In the genomic region with DNA sequence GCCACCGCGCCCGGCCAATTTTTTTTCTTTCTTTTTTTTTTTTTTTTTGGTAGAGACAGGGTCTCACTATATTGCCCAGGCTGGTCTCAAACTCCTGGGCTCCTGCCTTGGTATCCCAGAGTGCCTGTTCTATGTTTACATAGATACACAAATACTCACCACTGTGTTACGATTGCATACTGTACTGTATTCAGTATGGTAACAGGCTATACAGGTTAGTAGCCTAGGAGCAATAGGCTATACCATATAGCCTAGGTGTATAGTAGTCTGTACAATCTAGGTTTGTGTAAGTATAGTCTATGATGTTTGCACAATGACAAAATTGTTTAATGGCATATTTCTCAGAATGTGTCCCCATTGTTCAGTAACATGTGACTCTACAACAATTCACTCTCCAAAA, we compare ENCODE assay signal across 20 cellular contexts. TPM values are rescaled to one million over a fixed set of nuclear protein-coding genes. Genes with fewer than 3 reads are reported as not detected.
DNase-seq lines count a peak whose midpoint lies in the region; ATAC-seq and TF ChIP-seq lines count a peak whose summit lies in the region.
"Had no signal": no experiment of that assay in that cellular context is flagged by ENCODE, and none has a peak within 500 bp of the region (broad histone marks: within the 10 kb centered on the region; RNA-seq: fewer than 3 reads in every experiment).

No MANE protein-coding gene starts in this region.

- TF ChIP-seq CTCF in PC-3 (conservative IDR thresholded peaks at IDR 0.05; ENCODE audit: low read depth, low read length) (no peak), mucosa of descending colon (IDR thresholded peaks at IDR 0.05) (no peak), brain microvascular endothelial cell (IDR thresholded peaks at IDR 0.05; ENCODE audit: low read depth, low read length, missing control alignments) (no peak)

- H3K36me3 ChIP-seq in PC-3 (ENCODE audit: low read depth, low read length) (no peaks in the 10 kb centered on the region), mucosa of descending colon (ENCODE audit: low read depth) (no peaks in the 10 kb centered on the region), brain microvascular endothelial cell (replicated peaks) (no peaks in the 10 kb centered on the region)

- H3K4me3 ChIP-seq in PC-3 (ENCODE audit: low read length) (no peak overlapping the region), mucosa of descending colon (no peak overlapping the region), brain microvascular endothelial cell (ENCODE audit: low read depth, low read length) (no peak overlapping the region)
- H3K4me3 ChIP-seq: GM12878, GM23248 had no signal

- no peaks in the 10 kb centered on the region for H3F3A ChIP-seq in PC-3 (ENCODE audit: low read length, unreplicated experiment)

- CTCF ChIA-PET in PC-3 (lab: Charles Lee) = interaction anchor here (0.7 to 3.1 kb wide), 2 partner anchors 35 to 45 kb away, joined by 3 to 37 read pairs; no protein-coding TSS in a partner anchor

- H3K4me1 ChIP-seq in PC-3 (ENCODE audit: insufficient read depth, low read length) (peaks cover 13% of the 10 kb centered on the region), mucosa of descending colon (ENCODE audit: low read depth) (no peaks in the 10 kb centered on the region)

- H3K9me2 ChIP-seq in PC-3 (replicated peaks; ENCODE audit: low read length) = no peaks in the 10 kb centered on the region

- H3K79me2 ChIP-seq in PC-3 (ENCODE audit: low read length) = no peaks in the 10 kb centered on the region

- in situ Hi-C loops in brain microvascular endothelial cell (cut with HindIII; ENCODE audit: low pct_ligation_motif_present, low sequenced_read_pairs) = no loop called here

- peak; percentile 8 for DNase-seq in DMS53 treated with DMSO at 0.1 percent for 48 hours (lab: John Stamatoyannopoulos, UW; ENCODE audit: unreplicated experiment)
- peak; percentile 21 for DNase-seq in PC-3
- DNase-seq in epithelial cell of prostate (ENCODE audit: low read depth, low spot score) = no peak
- DNase-seq in mucosa of descending colon = no peak
- DNase-seq in NCI-H82 (lab: John Stamatoyannopoulos, UW) = no peak
- DNase-seq in brain microvascular endothelial cell = no peak
- DNase-seq: C1 segment of cervical spinal cord; Calu3; CD4-positive, alpha-beta memory T cell; COR-L47; DMS79; GDM1; GM23248; H7 had no signal

- no peak overlapping the region for H3K9ac ChIP-seq in PC-3 (ENCODE audit: low read length)
- H3K9ac ChIP-seq: GM23248 had no signal

- no TSS peak for BruUV-seq in PC-3 (replicated peaks; lab: Mats Ljungman, UMichigan)

- H3K4me2 ChIP-seq in PC-3 (ENCODE audit: low read length) = no peak overlapping the region

- H3K27ac ChIP-seq in PC-3 (ENCODE audit: low read length) (no peak overlapping the region), epithelial cell of prostate (peak overlapping the region; percentile 65), brain microvascular endothelial cell (no peak overlapping the region)
- H3K27ac ChIP-seq: GM23248 had no signal

- no peaks in the 10 kb centered on the region for H3K9me3 ChIP-seq in PC-3 (ENCODE audit: low read length)
- no peaks in the 10 kb centered on the region for H3K9me3 ChIP-seq in mucosa of descending colon

- POLR2A ChIA-PET in PC-3 (lab: Charles Lee; ENCODE audit: unreplicated experiment) = no interaction called here

- H4K20me1 ChIP-seq in PC-3 (ENCODE audit: low read length) = no peaks in the 10 kb centered on the region

- H2AFZ ChIP-seq in PC-3 (ENCODE audit: low read length) = no peak overlapping the region

- H3K27me3 ChIP-seq in PC-3 (ENCODE audit: low read length) (no peaks in the 10 kb centered on the region), brain microvascular endothelial cell (replicated peaks) (no peaks in the 10 kb centered on the region)

- ATAC-seq in PC-3 (peak; percentile 33), mucosa of descending colon (peak; percentile 81), HG03135 (IDR thresholded peaks at IDR 0.05; ENCODE audit: unreplicated experiment) (no peak), HG02970 (IDR thresholded peaks at IDR 0.05; ENCODE audit: low FRiP score, unreplicated experiment) (no peak)
- ATAC-seq: GM12878, HCT116 had no signal

- intact Hi-C loops in PC-3 (cut with micrococcal nuclease) (loop anchor here (10.0 kb wide), 1 partner anchor 377 kb away; no protein-coding TSS in a partner anchor), mucosa of descending colon (cut with DNase I, micrococcal nuclease) (no loop called here)

RNA-seq across cellular contexts. Expression of a gene that starts 26.6 kb away (rescaled TPM):
- total RNA-seq in PC-3 (2014; rRNA removed) (not detected in 2 replicates), mucosa of descending colon (1 to 10 TPM in 2 of 3 donors, under 1 TPM in 1; 0.96 to 1.8 (median 1.5) TPM)
- total RNA-seq: A172, Calu3, H1, H7 had no signal

RNA-seq across cellular contexts. Expression of a gene that starts 31.4 kb away (rescaled TPM):
- total RNA-seq in PC-3 (2014; rRNA removed) = 96.9 and 111 TPM in 2 replicates
- total RNA-seq in mucosa of descending colon = 10 to 100 TPM; 27.5 to 37.7 (median 33.2) TPM

RNA-seq across cellular contexts. Expression of a gene that starts 32.4 kb away (rescaled TPM):
- 86.4 and 126 TPM in 2 replicates for total RNA-seq in PC-3 (2014; rRNA removed)
- total RNA-seq in mucosa of descending colon = 100 to 1,000 TPM; 111 to 206 (median 152) TPM

Comparison
In these comparisons a context has a peak if more than half of its experiments do, and no peak if none do; other contexts are left out.
1. DNase-seq: peak in DMS53 treated with DMSO at 0.1 percent for 48 hours (single experiment) and PC-3 (single experiment); none in epithelial cell of prostate (single experiment), mucosa of descending colon (0 of 3), NCI-H82 (single experiment) and brain microvascular endothelial cell (single experiment).
2. ATAC-seq: peak in PC-3 (single experiment) and mucosa of descending colon (single experiment); none in HG03135 (single experiment) and HG02970 (single experiment).